8 cellular contexts compared by ENCODE assay signal in the genomic region with DNA sequence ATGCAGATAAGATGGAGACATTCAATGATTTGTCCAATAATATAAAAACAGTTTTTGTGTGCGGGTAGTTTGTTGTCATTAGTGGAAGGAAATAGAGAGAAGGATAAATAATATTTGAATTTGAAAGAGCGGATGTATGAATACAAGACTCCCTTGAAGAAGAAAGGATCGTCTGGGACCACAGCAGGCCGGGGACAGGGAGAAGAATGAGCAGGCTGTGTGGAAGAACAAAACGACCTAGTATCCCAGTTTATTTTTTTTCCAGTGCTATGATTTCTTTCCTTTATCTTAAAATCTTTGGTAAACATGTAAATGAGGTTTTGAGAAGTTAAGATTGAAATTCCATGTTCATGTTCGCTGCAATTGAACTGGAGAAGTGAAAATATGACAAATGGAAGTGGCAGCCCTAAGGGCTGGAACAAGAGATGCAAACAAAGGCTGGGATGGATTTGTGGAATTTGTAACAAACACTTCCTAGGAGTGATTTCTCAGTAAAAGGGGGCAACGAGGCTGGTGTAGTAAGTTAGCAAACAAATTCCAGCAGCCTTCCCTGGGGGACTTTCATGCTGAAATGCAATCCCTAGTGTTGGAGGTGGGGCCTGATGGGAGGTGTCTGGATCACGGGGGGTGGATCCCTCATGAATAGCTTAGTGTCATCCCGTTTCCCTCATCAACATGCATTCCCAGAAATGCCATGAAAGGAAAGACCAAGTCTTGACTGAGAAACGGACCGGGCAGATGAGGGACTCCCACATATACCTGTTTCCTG. TPM values are rescaled to one million over a fixed set of nuclear protein-coding genes. Genes with fewer than 3 reads are reported as not detected.
DNase-seq lines count a peak whose midpoint lies in the region; ATAC-seq, FAIRE-seq and TF ChIP-seq lines count a peak whose summit lies in the region.

No MANE protein-coding gene starts in this region.

- H3K4me1 Mint-ChIP-seq in MCF 10A (ENCODE audit: insufficient read depth, unreplicated experiment) = peaks cover 22% of the 10 kb centered on the region

- peak overlapping the region; percentile 71 for H3K4me3 ChIP-seq in HUES64 (ENCODE audit: low read length)
- peak overlapping the region; percentile 70 for H3K4me3 ChIP-seq in iPS-15b (ENCODE audit: low read depth, low read length)

- TF ChIP-seq CTCF in MCF 10A (IDR thresholded peaks at IDR 0.05; ENCODE audit: unreplicated experiment) (no peak), D721Med (IDR thresholded peaks at IDR 0.05; ENCODE audit: insufficient read depth, missing control alignments) (no peak)

- POLR2A ChIA-PET in MCF 10A (lab: Yijun Ruan, JAX) = interaction anchor here (0.6 to 3.5 kb wide), 18 partner anchors 10 to 1031 kb away, joined by 3 to 120 read pairs (median 4); partner anchors contain the start of gene IFI16

- H3K36me3 ChIP-seq in HUES64 (ENCODE audit: insufficient read depth, low read length) = no peaks in the 10 kb centered on the region
- no peaks in the 10 kb centered on the region for H3K36me3 ChIP-seq in iPS-15b (ENCODE audit: control insufficient read depth, insufficient read depth, low read length)

- BruUV-seq in MCF 10A (replicated peaks; lab: Mats Ljungman, UMichigan) = no TSS peak

- H3K9ac ChIP-seq in HUES64 (ENCODE audit: low read depth, low read length) = peak overlapping the region; percentile 62
- H3K9ac ChIP-seq in iPS-15b (ENCODE audit: low read depth, low read length) = peak overlapping the region; percentile 37

- intact Hi-C loops in MCF 10A (cut with micrococcal nuclease) (loop anchor here (1.0 to 5.0 kb wide), 4 partner anchors 73 to 1030 kb away; no protein-coding TSS in a partner anchor), sciatic nerve (cut with DNase I) (no loop called here)

- 1% methylated on average over 11 of the region's 11 CpGs for WGBS in HUES64

- no peak for FAIRE-seq in D721Med (lab: Jason Lieb, UNC)

- no peaks in the 10 kb centered on the region for H3K9me3 Mint-ChIP-seq in MCF 10A (ENCODE audit: unreplicated experiment)

- DNase-seq in MCF 10A (ENCODE audit: unreplicated experiment) (peak; percentile 97), sciatic nerve (ENCODE audit: low spot score) (peak; percentile 90), 8988T (no peak), cerebellum (ENCODE audit: low spot score) (no peak), D721Med (ENCODE audit: insufficient read length, low spot score) (no peak), OCI-M1 (lab: John Stamatoyannopoulos, UW) (no peak)

- peaks cover 28% of the 10 kb centered on the region for H3K4me1 ChIP-seq in HUES64 (ENCODE audit: insufficient read depth, low read length)
- peaks cover 4% of the 10 kb centered on the region for H3K4me1 ChIP-seq in iPS-15b (ENCODE audit: control insufficient read depth, insufficient read depth, low read length)

- ATAC-seq in sciatic nerve = peak; percentile 97

- CTCF ChIA-PET in MCF 10A (lab: Yijun Ruan, JAX) = interaction anchor here (0.6 to 2.0 kb wide), 21 partner anchors 9 to 1008 kb away, joined by 3 to 9 read pairs (median 4); partner anchors contain the start of gene IFI16

- H3K27ac Mint-ChIP-seq in MCF 10A (ENCODE audit: low read depth, unreplicated experiment) = peak overlapping the region; percentile 63

- H3K27me3 Mint-ChIP-seq in MCF 10A (ENCODE audit: insufficient read depth, unreplicated experiment) = no peaks in the 10 kb centered on the region

- H3K36me3 Mint-ChIP-seq in MCF 10A (ENCODE audit: insufficient read depth, unreplicated experiment) = no peaks in the 10 kb centered on the region

- 0 out of 2 replicates have a peak, but pooled peaks cover 3% of the 10 kb centered on the region for H3K9me3 ChIP-seq in HUES64 (ENCODE audit: insufficient read depth, low read depth, low read length)
- no peaks in the 10 kb centered on the region for H3K9me3 ChIP-seq in iPS-15b (ENCODE audit: control insufficient read depth, insufficient read depth, low read length)

- H3K4me3 Mint-ChIP-seq in MCF 10A (ENCODE audit: unreplicated experiment) = peak overlapping the region; percentile 65

- H3K27me3 ChIP-seq in HUES64 (ENCODE audit: insufficient read depth, low read length) (no peaks in the 10 kb centered on the region; the same call in 1 of the 2 replicates), iPS-15b (ENCODE audit: control insufficient read depth, insufficient read depth, low read length) (no peaks in the 10 kb centered on the region)

- peak overlapping the region; percentile 91 for H3K27ac ChIP-seq in HUES64 (ENCODE audit: low read depth, low read length)

RNA-seq across cellular contexts. Expression of gene IFI16, which starts 10.2 kb away (rescaled TPM):
- polyA plus RNA-seq in HUES64 (2013, experiment 1 of 2) = 6.3 TPM
- 10.4 TPM for polyA plus RNA-seq in HUES64 (2013, experiment 2 of 2)
- total RNA-seq in MCF 10A (2022) (139 and 163 TPM in 2 replicates), sciatic nerve (160 TPM), cerebellum (13.4 TPM)

Comparison
In these comparisons a context has a peak if more than half of its experiments do, and no peak if none do; other contexts are left out.
1. DNase-seq: peak in MCF 10A (single experiment) and sciatic nerve (single experiment); none in 8988T (single experiment), cerebellum (single experiment), D721Med (single experiment) and OCI-M1 (single experiment).